10 cellular contexts compared by ENCODE assay signal in the genomic region with DNA sequence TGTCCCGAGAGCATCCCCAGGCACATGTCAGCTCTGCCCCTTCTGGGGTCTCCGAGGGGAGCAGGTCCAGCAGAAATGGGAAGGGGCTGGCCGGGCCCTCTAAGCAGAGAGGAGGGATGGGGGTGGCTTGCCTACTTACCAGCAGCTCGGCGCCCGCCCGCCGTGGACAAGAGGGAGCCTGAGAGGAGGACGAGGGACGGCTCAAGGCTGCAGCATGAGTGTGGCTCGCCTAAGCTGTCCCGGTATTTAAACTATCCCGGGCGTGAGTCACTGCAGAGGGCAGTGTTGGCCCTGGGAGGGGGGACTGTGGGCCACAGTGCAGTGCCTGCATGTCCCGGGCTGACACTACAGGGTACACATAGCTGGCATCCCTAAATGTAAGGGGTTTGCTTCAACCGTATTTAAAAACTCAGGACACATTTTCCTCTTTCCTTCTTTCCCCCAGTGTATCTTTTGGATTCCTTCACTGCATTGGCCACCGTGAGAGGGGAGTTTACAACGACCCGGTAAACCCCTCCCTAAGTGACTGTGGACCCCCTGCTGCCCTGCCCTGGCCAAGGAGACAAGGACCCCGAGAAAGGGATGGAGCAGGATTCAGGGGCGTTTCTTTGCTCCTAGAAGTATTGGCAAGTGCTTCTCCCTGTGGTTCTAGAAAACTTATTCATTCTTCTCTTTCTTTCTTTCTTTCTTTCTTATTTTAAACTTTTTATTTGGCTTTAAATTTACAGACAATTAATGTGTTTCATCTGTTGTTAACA. TPM values are rescaled to one million over a fixed set of nuclear protein-coding genes. Genes with fewer than 3 reads are reported as not detected.
DNase-seq lines count a peak whose midpoint lies in the region; ATAC-seq, FAIRE-seq and TF ChIP-seq lines count a peak whose summit lies in the region.
"Had no signal": no experiment of that assay in that cellular context is flagged by ENCODE, and none has a peak within 500 bp of the region (broad histone marks: within the 10 kb centered on the region; RNA-seq: fewer than 3 reads in every experiment).

A gene (minus strand): TSS at position 222 of the 758 bp plus-strand sequence. CDS start 8,700 bp downstream, outside the sequence.

- FAIRE-seq in GM12878 (lab: Jason Lieb, UNC), result no peak

- no peak within 1 kb of the TSS for H3K4me3 Mint-ChIP-seq in activated T-cell treated with anti-CD3 and anti-CD28 coated beads, Interleukin-2, amount 50 U/mL, for 72 hours

- no TSS peak for BruUV-seq in GM12878 (replicated peaks; lab: Mats Ljungman, UMichigan)

- TF ChIP-seq RAD21 in GM12878 (IDR thresholded peaks at IDR 0.05; ENCODE audit: insufficient read depth, low read depth, low read length), result no peak

- H3K27ac Mint-ChIP-seq in activated T-cell treated with anti-CD3 and anti-CD28 coated beads, Interleukin-2, amount 50 U/mL, for 72 hours, result no peak within 1 kb of the TSS

- no peak for TF ChIP-seq POLR2A in GM12878 (IDR thresholded peaks at IDR 0.05; ENCODE audit: low read depth, low read length)

- in situ Hi-C loops in GM12878 (cut with MboI), result no loop called here

- RAD21 ChIA-PET in GM12878 (lab: Charles Lee; ENCODE audit: unreplicated experiment), result no interaction called here

- H3K9me3 Mint-ChIP-seq in activated T-cell treated with anti-CD3 and anti-CD28 coated beads, Interleukin-2, amount 50 U/mL, for 72 hours, result no peaks in the 10 kb centered on the region

- H3K36me3 ChIP-seq in GM12878 (ENCODE audit: control insufficient read depth in 2 of 2, insufficient read depth in 2 of 2, low read length in 1 of 2), result no peaks in the 10 kb centered on the region

- no peaks in the 10 kb centered on the region for H3K9me3 ChIP-seq in GM12878 (replicated peaks; ENCODE audit: control insufficient read depth, insufficient read depth, low read length)

- SMC1A ChIA-PET in GM12878 (lab: Charles Lee; ENCODE audit: uncharacterized antibody, unreplicated experiment), result no interaction called here

- no peaks in the 10 kb centered on the region for H3K4me1 Mint-ChIP-seq in activated T-cell treated with anti-CD3 and anti-CD28 coated beads, Interleukin-2, amount 50 U/mL, for 72 hours (ENCODE audit: low read depth)

- TF ChIP-seq EP300 in GM12878 (IDR thresholded peaks at IDR 0.05; ENCODE audit: borderline replicate concordance in 1 of 2, control insufficient read depth in 1 of 2, low read depth in 2 of 2, low read length in 2 of 2), result no peak

- H3K27me3 ChIP-seq in GM12878 (replicated peaks in 1 of 2; ENCODE audit: control insufficient read depth in 2 of 2, insufficient read depth in 2 of 2, low read length in 1 of 2), result peaks cover 8 to 12% of the 10 kb centered on the region in 2 experiments; a peak in 3 of 4 replicates

- peaks cover 31% of the 10 kb centered on the region for H3K27me3 Mint-ChIP-seq in activated T-cell treated with anti-CD3 and anti-CD28 coated beads, Interleukin-2, amount 50 U/mL, for 72 hours (ENCODE audit: low read depth)

- H3K36me3 Mint-ChIP-seq in activated T-cell treated with anti-CD3 and anti-CD28 coated beads, Interleukin-2, amount 50 U/mL, for 72 hours (ENCODE audit: insufficient read depth in 2 of 2), result no peaks in the 10 kb centered on the region

- intact Hi-C loops in GM12878 (cut with micrococcal nuclease; ENCODE audit: unreplicated experiment), result no loop called here

- TF ChIP-seq CTCF in GM12878 (IDR thresholded peaks at IDR 0.05 in 2 of 3, conservative IDR thresholded peaks at IDR 0.05 in 1 of 3; ENCODE audit: control insufficient read depth in 2 of 3, extremely low read depth in 1 of 3, insufficient read depth in 1 of 3, low read depth in 3 of 3, low read length in 3 of 3) (no peak), GM20000 (IDR thresholded peaks at IDR 0.05; ENCODE audit: extremely low read depth, missing control alignments) (no peak)

- H3K9ac ChIP-seq in GM12878 (ENCODE audit: control insufficient read depth, insufficient read depth, low read length), result no peak within 1 kb of the TSS

- H3K4me1 ChIP-seq in GM12878 (ENCODE audit: control insufficient read depth, insufficient read depth, low read length), result no peaks in the 10 kb centered on the region

- no peak within 1 kb of the TSS for H2AFZ ChIP-seq in GM12878 (ENCODE audit: control insufficient read depth, low read depth, low read length)

- POLR2A ChIA-PET in GM12878 (lab: Charles Lee), result no interaction called here

- CTCF ChIA-PET in GM12878 (lab: Yijun Ruan, JAX), result no interaction called here

- H3K4me2 ChIP-seq in GM12878 (ENCODE audit: control insufficient read depth, insufficient read depth), result no peak within 1 kb of the TSS

- no peak within 1 kb of the TSS for H3K27ac ChIP-seq in GM12878 (ENCODE audit: control insufficient read depth, insufficient read depth)

- WGBS in GM12878 (ENCODE audit: insufficient coverage, insufficient replicate concordance, low lambda C conversion rate, missing lambda C conversion rate), result 25% methylated on average over 21 of the region's 21 CpGs

- ATAC-seq in GM12878 (peak; percentile 46), HG03108 (IDR thresholded peaks at IDR 0.05; ENCODE audit: unreplicated experiment) (no peak), GM21526 (IDR thresholded peaks at IDR 0.05; ENCODE audit: low FRiP score, unreplicated experiment) (no peak)
- no peak for ATAC-seq in activated T-cell treated with anti-CD3 and anti-CD28 coated beads, Interleukin-2, amount 50 U/mL, for 72 hours (replicated peaks in 1 of 2)

- no peak within 1 kb of the TSS for H3K4me3 ChIP-seq in GM12878

- no peaks in the 10 kb centered on the region for H4K20me1 ChIP-seq in GM12878 (ENCODE audit: control insufficient read depth, insufficient read depth)

- H3K79me2 ChIP-seq in GM12878 (ENCODE audit: control insufficient read depth, insufficient read depth, low read length), result no peaks in the 10 kb centered on the region

- DNase-seq in 8988T (peak; percentile 86), HPDE6-E6E7 (ENCODE audit: extremely low spot score) (peak; percentile 34), GM12878 (ENCODE audit: low read depth, low spot score) (no peak), iPS-NIHi11 (ENCODE audit: low spot score) (peak; percentile 66), GM20000 (ENCODE audit: low spot score) (no peak)
- DNase-seq in activated T-cell treated with anti-CD3 and anti-CD28 coated beads, Interleukin-2, amount 50 U/mL, for 72 hours, result no peak
- DNase-seq: activated effector memory CD4-positive, alpha-beta T cell treated with anti-CD3 and anti-CD28 coated beads, Interleukin-2, amount 50 U/mL, for 16 hours; stimulated activated CD4-positive, alpha-beta T cell treated with anti-CD3 and anti-CD28 coated beads, Interleukin-2, amount 100 ng/mL, for 24 hours had no signal

TF ChIP-seq in GM12878, 131 proteins besides CTCF, POLR2A, EP300 and RAD21:
- no peak for TF ChIP-seq BACH1 (IDR thresholded peaks at IDR 0.05; ENCODE audit: borderline replicate concordance)
- no peak for TF ChIP-seq MYC (IDR thresholded peaks at IDR 0.05; ENCODE audit: insufficient read depth, insufficient read length, insufficient replicate concordance, low read length, severe bottlenecking)
- TF ChIP-seq RUNX3 (IDR thresholded peaks at IDR 0.05; ENCODE audit: low read length), result no peak
- no peak for TF ChIP-seq ZZZ3 (IDR thresholded peaks at IDR 0.05; ENCODE audit: control insufficient read depth, insufficient read length, low read depth)
- TF ChIP-seq, protein P1, sequence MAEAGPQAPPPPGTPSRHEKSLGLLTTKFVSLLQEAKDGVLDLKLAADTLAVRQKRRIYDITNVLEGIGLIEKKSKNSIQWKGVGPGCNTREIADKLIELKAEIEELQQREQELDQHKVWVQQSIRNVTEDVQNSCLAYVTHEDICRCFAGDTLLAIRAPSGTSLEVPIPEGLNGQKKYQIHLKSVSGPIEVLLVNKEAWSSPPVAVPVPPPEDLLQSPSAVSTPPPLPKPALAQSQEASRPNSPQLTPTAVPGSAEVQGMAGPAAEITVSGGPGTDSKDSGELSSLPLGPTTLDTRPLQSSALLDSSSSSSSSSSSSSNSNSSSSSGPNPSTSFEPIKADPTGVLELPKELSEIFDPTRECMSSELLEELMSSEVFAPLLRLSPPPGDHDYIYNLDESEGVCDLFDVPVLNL (IDR thresholded peaks at IDR 0.05; ENCODE audit: low read depth, low read length), result no peak
- TF ChIP-seq SMC3 (IDR thresholded peaks at IDR 0.05; ENCODE audit: borderline replicate concordance, low read length), result no peak
- TF ChIP-seq YBX1 (IDR thresholded peaks at IDR 0.05), result no peak
- no peak for TF ChIP-seq TCF12 (IDR thresholded peaks at IDR 0.05; ENCODE audit: low read depth, low read length)
- no peak for TF ChIP-seq IRF4 (IDR thresholded peaks at IDR 0.05; ENCODE audit: low read depth, low read length)

RNA-seq across cellular contexts. Expression of the gene that starts here (rescaled TPM):
- not detected in 2 replicates for total RNA-seq in GM12878 (2013; cell fraction: nucleolus; rRNA removed)
- total RNA-seq in GM12878 (2014; rRNA removed) (not detected in 2 replicates), GM12878 (2014; rRNA removed; fragmentation: Illumina TruSeq; extraction: Trizol) (not detected in 2 replicates), GM12878 (2021) (not detected in 2 replicates)
- polyA plus RNA-seq in GM12878 (2011; ENCODE audit: low read depth), result not detected
- polyA plus RNA-seq in GM12878 (2011; rRNA removed) (not detected in 2 replicates), GM12878 (2014; fragmentation: Illumina TruSeq; extraction: Trizol) (not detected in 2 replicates), GM12878 (2014; fragmentation: Nextera tagmentation; extraction: Ambion mirVana) (not detected), GM12878 (2014; rRNA removed) (not detected in 2 replicates), GM12878 (2016; fragmentation: Nextera tagmentation; extraction: Ambion mirVana) (not detected)
- polyA plus RNA-seq in GM12878 (2011; cell fraction: cytosol; rRNA removed), result not detected in 2 replicates
- polyA plus RNA-seq in GM12878 (2011; cell fraction: nucleus; rRNA removed), result not detected in 2 replicates
- not detected in 2 replicates for polyA plus RNA-seq in GM12878 (2012)
- polyA minus RNA-seq in GM12878 (2011; rRNA and poly(A)+ RNA removed), result not detected in 2 replicates
- not detected in 2 replicates for polyA minus RNA-seq in GM12878 (2011; cell fraction: cytosol; rRNA and poly(A)+ RNA removed)
- polyA minus RNA-seq in GM12878 (2011; cell fraction: nucleus; rRNA and poly(A)+ RNA removed), result not detected in 2 replicates
- not detected for total RNA-seq in activated T-cell treated with anti-CD3 and anti-CD28 coated beads, Interleukin-2, amount 50 U/mL, for 72 hours

Comparison
In these comparisons a context has a peak if more than half of its experiments do, and no peak if none do; other contexts are left out.
1. Peak in ATAC-seq in GM12878; RNA of the gene not detected or under 1 TPM.
2. DNase-seq: peak in 8988T (single experiment), HPDE6-E6E7 (single experiment) and iPS-NIHi11 (single experiment); none in GM12878 (single experiment), GM20000 (single experiment) and activated T-cell treated with anti-CD3 and anti-CD28 coated beads, Interleukin-2, amount 50 U/mL, for 72 hours (0 of 2).